In genomic region chr9:133725886-133726285, GRCh38 we compare ENCODE assay signal across 14 cellular contexts. TPM values are rescaled to one million over a fixed set of nuclear protein-coding genes. Genes with fewer than 3 reads are reported as not detected.
DNase-seq lines count a peak whose midpoint lies in the region; ATAC-seq and TF ChIP-seq lines count a peak whose summit lies in the region.
"Had no signal": no experiment of that assay in that cellular context is flagged by ENCODE, and none has a peak within 500 bp of the region (broad histone marks: within the 10 kb centered on the region; RNA-seq: fewer than 3 reads in every experiment).

No MANE protein-coding gene starts in this region.

- 62% methylated on average over 7 of the region's 7 CpGs for WGBS in SK-N-SH (ENCODE audit: low lambda C conversion rate)

- H3K4me3 ChIP-seq in SK-N-SH (ENCODE audit: low read depth in 2 of 2, low read length in 1 of 2) (no peak overlapping the region), right atrium auricular region (no peak overlapping the region)

- TF ChIP-seq CTCF in SK-N-SH (IDR thresholded peaks at IDR 0.05) (no peak), right atrium auricular region (IDR thresholded peaks at IDR 0.05) (no peak), osteocyte (IDR thresholded peaks at IDR 0.05) (no peak)

- no peaks in the 10 kb centered on the region for H3K79me2 ChIP-seq in SK-N-SH (ENCODE audit: insufficient read depth)

- intact Hi-C loops in cardiac septum (cut with DNase I): loop anchor here (2.0 to 10.0 kb wide), 2 partner anchors 193 to 321 kb away; no protein-coding TSS in a partner anchor

- H3K27me3 ChIP-seq in SK-N-SH (ENCODE audit: insufficient read depth): no peaks in the 10 kb centered on the region
- no peaks in the 10 kb centered on the region for H3K27me3 ChIP-seq in right atrium auricular region
- H3K27me3 ChIP-seq: BE2C had no signal

- no peaks in the 10 kb centered on the region for H3K4me1 Mint-ChIP-seq in osteocyte (ENCODE audit: unreplicated experiment)

- H3K36me3 ChIP-seq in SK-N-SH (replicated peaks in 1 of 2; ENCODE audit: control insufficient read depth in 1 of 2, insufficient read depth in 2 of 2, low read length in 1 of 2) (peaks cover 0 to 3% of the 10 kb centered on the region in 2 experiments), right atrium auricular region (no peaks in the 10 kb centered on the region)
- H3K36me3 ChIP-seq: BE2C had no signal

- ATAC-seq in SK-N-SH treated with all-trans-retinoic acid at 6 μM for 48 hours: no peak

- CTCF ChIA-PET in SK-N-SH (lab: Yijun Ruan, JAX): interaction anchor here (0.6 to 6.6 kb wide), 20 partner anchors 8 to 300 kb away, joined by 3 to 83 read pairs (median 4); partner anchors contain the start of gene ADAMTSL2

- no peak overlapping the region for H2AFZ ChIP-seq in SK-N-SH (ENCODE audit: low read depth)

- H3K9me2 ChIP-seq in SK-N-SH: no peaks in the 10 kb centered on the region

- H3F3A ChIP-seq in SK-N-SH (replicated peaks; ENCODE audit: insufficient read depth): peaks cover 4% of the 10 kb centered on the region

- no peaks in the 10 kb centered on the region for H3K9me3 Mint-ChIP-seq in osteocyte (ENCODE audit: unreplicated experiment)

- POLR2A ChIA-PET in SK-N-SH (lab: Yijun Ruan, JAX): interaction anchor here (1.5 kb wide), 1 partner anchor 61 kb away, joined by 5 read pairs; no protein-coding TSS in a partner anchor

- H3K27ac ChIP-seq in SK-N-SH (ENCODE audit: low read depth in 2 of 2, low read length in 1 of 2): no peak overlapping the region
- H3K27ac ChIP-seq in right atrium auricular region: no peak overlapping the region
- H3K27ac ChIP-seq: 22Rv1, HL-60 had no signal

- H3K9me3 ChIP-seq in SK-N-SH (no peaks in the 10 kb centered on the region), right atrium auricular region (no peaks in the 10 kb centered on the region)
- H3K9me3 ChIP-seq: BE2C had no signal

- no peaks in the 10 kb centered on the region for H4K20me1 ChIP-seq in SK-N-SH (ENCODE audit: insufficient read depth)

- no peak for TF ChIP-seq EP300 in SK-N-SH (IDR thresholded peaks at IDR 0.05; ENCODE audit: borderline replicate concordance in 1 of 2, low read depth in 1 of 2, low read length in 1 of 2)

- no peak overlapping the region for H3K9ac ChIP-seq in SK-N-SH

- DNase-seq in SK-N-SH (peak; percentile 11), cardiac septum (ENCODE audit: low spot score) (peak; percentile 55), right atrium auricular region (ENCODE audit: low spot score) (no peak), osteocyte (ENCODE audit: extremely low spot score, unreplicated experiment) (peak; percentile 40), ureter (ENCODE audit: low spot score) (peak; percentile 40), glomerular visceral epithelial cell (ENCODE audit: extremely low spot score) (no peak), NCI-H2107 treated with DMSO at 0.1 percent for 48 hours (lab: John Stamatoyannopoulos, UW; ENCODE audit: unreplicated experiment) (no peak)
- DNase-seq: NCI-H1048, NCI-H226, SIG-M5 had no signal

- H3K4me2 ChIP-seq in SK-N-SH: no peak overlapping the region

- H3K27ac Mint-ChIP-seq in osteocyte (ENCODE audit: unreplicated experiment): no peak overlapping the region

- TF ChIP-seq RAD21 in SK-N-SH (IDR thresholded peaks at IDR 0.05; ENCODE audit: low read length): no peak

- peaks cover 52% of the 10 kb centered on the region for H3K27me3 Mint-ChIP-seq in osteocyte (ENCODE audit: unreplicated experiment)

- H3K36me3 Mint-ChIP-seq in osteocyte (ENCODE audit: unreplicated experiment): no peaks in the 10 kb centered on the region

- H3K4me1 ChIP-seq in SK-N-SH (ENCODE audit: control insufficient read depth in 1 of 2, insufficient read depth in 2 of 2, low read depth in 1 of 2, low read length in 1 of 2) (peaks cover 0 to 5% of the 10 kb centered on the region in 2 experiments; a peak in 1 of 4 replicates), right atrium auricular region (no peaks in the 10 kb centered on the region)

- no peak overlapping the region for H3K4me3 Mint-ChIP-seq in osteocyte (ENCODE audit: unreplicated experiment)

TF ChIP-seq in SK-N-SH, 30 proteins besides CTCF, POLR2A, EP300 and RAD21:
- TF ChIP-seq YY1 (IDR thresholded peaks at IDR 0.05; ENCODE audit: low read depth) (no peak), ELF1 (IDR thresholded peaks at IDR 0.05) (no peak), NFIC (IDR thresholded peaks at IDR 0.05; ENCODE audit: borderline replicate concordance) (no peak), FOSL2 (IDR thresholded peaks at IDR 0.05; ENCODE audit: borderline replicate concordance, low read depth) (no peak), NRF1 (IDR thresholded peaks at IDR 0.05; ENCODE audit: low read depth, low read length) (no peak), TEAD4 (IDR thresholded peaks at IDR 0.05; ENCODE audit: borderline replicate concordance, insufficient read depth) (no peak), MAX (IDR thresholded peaks at IDR 0.05; ENCODE audit: low read depth) (no peak)

TF ChIP-seq in SK-N-SH treated with all-trans-retinoic acid at 6 μM for 48 hours, 23 proteins besides CTCF, POLR2A, EP300 and RAD21 (continues in another document):
- TF ChIP-seq ZNF70 (CRISPR knock-in tag; IDR thresholded peaks at IDR 0.05) (no peak), ARNTL (CRISPR knock-in tag; IDR thresholded peaks at IDR 0.05; ENCODE audit: borderline replicate concordance, low read depth) (no peak), ESRRG (CRISPR knock-in tag; IDR thresholded peaks at IDR 0.05) (no peak), CSRNP3 (CRISPR knock-in tag; IDR thresholded peaks at IDR 0.05) (no peak), ZFP3 (CRISPR knock-in tag; IDR thresholded peaks at IDR 0.05) (no peak), OSR1 (CRISPR knock-in tag; IDR thresholded peaks at IDR 0.05) (no peak), CSDC2 (CRISPR knock-in tag; IDR thresholded peaks at IDR 0.05) (no peak), RARB (CRISPR knock-in tag; IDR thresholded peaks at IDR 0.05) (no peak), TSHZ2 (CRISPR knock-in tag; IDR thresholded peaks at IDR 0.05) (no peak), PATZ1 (CRISPR knock-in tag; IDR thresholded peaks at IDR 0.05; ENCODE audit: borderline replicate concordance) (no peak), PPARA (CRISPR knock-in tag; IDR thresholded peaks at IDR 0.05; ENCODE audit: borderline replicate concordance) (no peak), GLIS3 (CRISPR knock-in tag; IDR thresholded peaks at IDR 0.05) (no peak), ZNF8 (CRISPR knock-in tag; IDR thresholded peaks at IDR 0.05) (no peak), BACH2 (CRISPR knock-in tag; IDR thresholded peaks at IDR 0.05; ENCODE audit: borderline replicate concordance) (no peak)

RNA-seq across cellular contexts. Expression of gene SARDH, which starts 12.3 kb away (rescaled TPM):
- polyA plus RNA-seq in SK-N-SH (2012; rRNA removed): 2.9 and 5.9 TPM in 2 replicates
- 1.6 and 3.0 TPM in 2 replicates for polyA plus RNA-seq in SK-N-SH (2012; cell fraction: cytosol; rRNA removed)
- polyA plus RNA-seq in SK-N-SH (2012; cell fraction: nucleus; rRNA removed): 9.9 and 14.3 TPM in 2 replicates
- total RNA-seq in cardiac septum (1.3 TPM), right atrium auricular region (under 1 TPM; 0.63 to 0.94 TPM), osteocyte (0.21 and 0.56 TPM in 2 replicates), ureter (4.1 TPM)

Comparison
In these comparisons a context has a peak if more than half of its experiments do, and no peak if none do; other contexts are left out.
1. DNase-seq: peak in SK-N-SH (single experiment), cardiac septum (single experiment), osteocyte (single experiment) and ureter (single experiment); none in right atrium auricular region (single experiment), glomerular visceral epithelial cell (single experiment) and NCI-H2107 treated with DMSO at 0.1 percent for 48 hours (single experiment).